Comparison of ENCODE assay signal across 1 cellular context in the genomic region with DNA sequence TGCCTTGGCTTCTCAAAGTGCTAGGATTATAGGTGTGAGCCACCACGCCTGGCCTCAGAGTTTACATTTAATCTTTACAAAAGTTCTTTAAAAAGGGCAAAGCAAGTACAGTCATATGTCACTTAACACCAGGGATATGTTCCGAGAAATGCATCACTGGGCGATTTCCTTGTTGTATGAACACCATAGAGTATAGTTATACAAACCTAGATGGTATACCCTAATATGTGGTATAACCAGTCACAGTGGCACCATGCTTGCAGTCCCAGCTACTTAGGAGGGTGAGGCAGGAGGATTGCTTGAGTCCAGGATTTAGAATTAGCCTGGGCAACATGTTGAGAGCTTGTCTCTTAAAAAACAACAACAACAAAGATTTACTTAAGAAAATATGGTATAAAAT.
TF ChIP-seq lines count a peak whose summit lies in the region.

No MANE protein-coding gene starts in this region.

TF ChIP-seq in GM23338, 12 proteins besides CTCF, POLR2A, EP300 and RAD21 (continued from another document):
- TF ChIP-seq, protein P1, sequence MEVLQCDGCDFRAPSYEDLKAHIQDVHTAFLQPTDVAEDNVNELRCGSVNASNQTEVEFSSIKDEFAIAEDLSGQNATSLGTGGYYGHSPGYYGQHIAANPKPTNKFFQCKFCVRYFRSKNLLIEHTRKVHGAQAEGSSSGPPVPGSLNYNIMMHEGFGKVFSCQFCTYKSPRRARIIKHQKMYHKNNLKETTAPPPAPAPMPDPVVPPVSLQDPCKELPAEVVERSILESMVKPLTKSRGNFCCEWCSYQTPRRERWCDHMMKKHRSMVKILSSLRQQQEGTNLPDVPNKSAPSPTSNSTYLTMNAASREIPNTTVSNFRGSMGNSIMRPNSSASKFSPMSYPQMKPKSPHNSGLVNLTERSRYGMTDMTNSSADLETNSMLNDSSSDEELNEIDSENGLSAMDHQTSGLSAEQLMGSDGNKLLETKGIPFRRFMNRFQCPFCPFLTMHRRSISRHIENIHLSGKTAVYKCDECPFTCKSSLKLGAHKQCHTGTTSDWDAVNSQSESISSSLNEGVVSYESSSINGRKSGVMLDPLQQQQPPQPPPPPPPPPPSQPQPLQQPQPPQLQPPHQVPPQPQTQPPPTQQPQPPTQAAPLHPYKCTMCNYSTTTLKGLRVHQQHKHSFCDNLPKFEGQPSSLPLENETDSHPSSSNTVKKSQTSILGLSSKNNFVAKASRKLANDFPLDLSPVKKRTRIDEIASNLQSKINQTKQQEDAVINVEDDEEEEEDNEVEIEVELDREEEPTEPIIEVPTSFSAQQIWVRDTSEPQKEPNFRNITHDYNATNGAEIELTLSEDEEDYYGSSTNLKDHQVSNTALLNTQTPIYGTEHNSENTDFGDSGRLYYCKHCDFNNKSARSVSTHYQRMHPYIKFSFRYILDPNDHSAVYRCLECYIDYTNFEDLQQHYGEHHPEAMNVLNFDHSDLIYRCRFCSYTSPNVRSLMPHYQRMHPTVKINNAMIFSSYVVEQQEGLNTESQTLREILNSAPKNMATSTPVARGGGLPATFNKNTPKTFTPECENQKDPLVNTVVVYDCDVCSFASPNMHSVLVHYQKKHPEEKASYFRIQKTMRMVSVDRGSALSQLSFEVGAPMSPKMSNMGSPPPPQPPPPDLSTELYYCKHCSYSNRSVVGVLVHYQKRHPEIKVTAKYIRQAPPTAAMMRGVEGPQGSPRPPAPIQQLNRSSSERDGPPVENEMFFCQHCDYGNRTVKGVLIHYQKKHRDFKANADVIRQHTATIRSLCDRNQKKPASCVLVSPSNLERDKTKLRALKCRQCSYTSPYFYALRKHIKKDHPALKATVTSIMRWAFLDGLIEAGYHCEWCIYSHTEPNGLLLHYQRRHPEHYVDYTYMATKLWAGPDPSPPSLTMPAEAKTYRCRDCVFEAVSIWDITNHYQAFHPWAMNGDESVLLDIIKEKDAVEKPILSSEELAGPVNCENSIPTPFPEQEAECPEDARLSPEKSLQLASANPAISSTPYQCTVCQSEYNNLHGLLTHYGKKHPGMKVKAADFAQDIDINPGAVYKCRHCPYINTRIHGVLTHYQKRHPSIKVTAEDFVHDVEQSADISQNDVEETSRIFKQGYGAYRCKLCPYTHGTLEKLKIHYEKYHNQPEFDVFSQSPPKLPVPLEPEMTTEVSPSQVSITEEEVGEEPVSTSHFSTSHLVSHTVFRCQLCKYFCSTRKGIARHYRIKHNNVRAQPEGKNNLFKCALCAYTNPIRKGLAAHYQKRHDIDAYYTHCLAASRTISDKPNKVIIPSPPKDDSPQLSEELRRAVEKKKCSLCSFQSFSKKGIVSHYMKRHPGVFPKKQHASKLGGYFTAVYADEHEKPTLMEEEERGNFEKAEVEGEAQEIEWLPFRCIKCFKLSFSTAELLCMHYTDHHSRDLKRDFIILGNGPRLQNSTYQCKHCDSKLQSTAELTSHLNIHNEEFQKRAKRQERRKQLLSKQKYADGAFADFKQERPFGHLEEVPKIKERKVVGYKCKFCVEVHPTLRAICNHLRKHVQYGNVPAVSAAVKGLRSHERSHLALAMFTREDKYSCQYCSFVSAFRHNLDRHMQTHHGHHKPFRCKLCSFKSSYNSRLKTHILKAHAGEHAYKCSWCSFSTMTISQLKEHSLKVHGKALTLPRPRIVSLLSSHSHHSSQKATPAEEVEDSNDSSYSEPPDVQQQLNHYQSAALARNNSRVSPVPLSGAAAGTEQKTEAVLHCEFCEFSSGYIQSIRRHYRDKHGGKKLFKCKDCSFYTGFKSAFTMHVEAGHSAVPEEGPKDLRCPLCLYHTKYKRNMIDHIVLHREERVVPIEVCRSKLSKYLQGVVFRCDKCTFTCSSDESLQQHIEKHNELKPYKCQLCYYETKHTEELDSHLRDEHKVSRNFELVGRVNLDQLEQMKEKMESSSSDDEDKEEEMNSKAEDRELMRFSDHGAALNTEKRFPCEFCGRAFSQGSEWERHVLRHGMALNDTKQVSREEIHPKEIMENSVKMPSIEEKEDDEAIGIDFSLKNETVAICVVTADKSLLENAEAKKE (CRISPR knock-in tag; IDR thresholded peaks at IDR 0.05): no peak
- TF ChIP-seq, protein P2, sequence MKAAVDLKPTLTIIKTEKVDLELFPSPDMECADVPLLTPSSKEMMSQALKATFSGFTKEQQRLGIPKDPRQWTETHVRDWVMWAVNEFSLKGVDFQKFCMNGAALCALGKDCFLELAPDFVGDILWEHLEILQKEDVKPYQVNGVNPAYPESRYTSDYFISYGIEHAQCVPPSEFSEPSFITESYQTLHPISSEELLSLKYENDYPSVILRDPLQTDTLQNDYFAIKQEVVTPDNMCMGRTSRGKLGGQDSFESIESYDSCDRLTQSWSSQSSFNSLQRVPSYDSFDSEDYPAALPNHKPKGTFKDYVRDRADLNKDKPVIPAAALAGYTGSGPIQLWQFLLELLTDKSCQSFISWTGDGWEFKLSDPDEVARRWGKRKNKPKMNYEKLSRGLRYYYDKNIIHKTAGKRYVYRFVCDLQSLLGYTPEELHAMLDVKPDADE (IDR thresholded peaks at IDR 0.05): no peak
- TF ChIP-seq JUNB (IDR thresholded peaks at IDR 0.05; ENCODE audit: unreplicated experiment): no peak
- TF ChIP-seq, protein P3, sequence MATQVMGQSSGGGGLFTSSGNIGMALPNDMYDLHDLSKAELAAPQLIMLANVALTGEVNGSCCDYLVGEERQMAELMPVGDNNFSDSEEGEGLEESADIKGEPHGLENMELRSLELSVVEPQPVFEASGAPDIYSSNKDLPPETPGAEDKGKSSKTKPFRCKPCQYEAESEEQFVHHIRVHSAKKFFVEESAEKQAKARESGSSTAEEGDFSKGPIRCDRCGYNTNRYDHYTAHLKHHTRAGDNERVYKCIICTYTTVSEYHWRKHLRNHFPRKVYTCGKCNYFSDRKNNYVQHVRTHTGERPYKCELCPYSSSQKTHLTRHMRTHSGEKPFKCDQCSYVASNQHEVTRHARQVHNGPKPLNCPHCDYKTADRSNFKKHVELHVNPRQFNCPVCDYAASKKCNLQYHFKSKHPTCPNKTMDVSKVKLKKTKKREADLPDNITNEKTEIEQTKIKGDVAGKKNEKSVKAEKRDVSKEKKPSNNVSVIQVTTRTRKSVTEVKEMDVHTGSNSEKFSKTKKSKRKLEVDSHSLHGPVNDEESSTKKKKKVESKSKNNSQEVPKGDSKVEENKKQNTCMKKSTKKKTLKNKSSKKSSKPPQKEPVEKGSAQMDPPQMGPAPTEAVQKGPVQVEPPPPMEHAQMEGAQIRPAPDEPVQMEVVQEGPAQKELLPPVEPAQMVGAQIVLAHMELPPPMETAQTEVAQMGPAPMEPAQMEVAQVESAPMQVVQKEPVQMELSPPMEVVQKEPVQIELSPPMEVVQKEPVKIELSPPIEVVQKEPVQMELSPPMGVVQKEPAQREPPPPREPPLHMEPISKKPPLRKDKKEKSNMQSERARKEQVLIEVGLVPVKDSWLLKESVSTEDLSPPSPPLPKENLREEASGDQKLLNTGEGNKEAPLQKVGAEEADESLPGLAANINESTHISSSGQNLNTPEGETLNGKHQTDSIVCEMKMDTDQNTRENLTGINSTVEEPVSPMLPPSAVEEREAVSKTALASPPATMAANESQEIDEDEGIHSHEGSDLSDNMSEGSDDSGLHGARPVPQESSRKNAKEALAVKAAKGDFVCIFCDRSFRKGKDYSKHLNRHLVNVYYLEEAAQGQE (IDR thresholded peaks at IDR 0.05; ENCODE audit: unreplicated experiment): no peak
- no peak for TF ChIP-seq NANOG (IDR thresholded peaks at IDR 0.05; ENCODE audit: borderline replicate concordance)
- TF ChIP-seq ZNF114 (CRISPR knock-in tag; IDR thresholded peaks at IDR 0.05): no peak
- no peak for TF ChIP-seq EZH2 (IDR thresholded peaks at IDR 0.05; ENCODE audit: low read depth, unreplicated experiment)
- no peak for TF ChIP-seq CREB1 (CRISPR knock-in tag; IDR thresholded peaks at IDR 0.05; ENCODE audit: low read depth)
